In the genomic region with DNA sequence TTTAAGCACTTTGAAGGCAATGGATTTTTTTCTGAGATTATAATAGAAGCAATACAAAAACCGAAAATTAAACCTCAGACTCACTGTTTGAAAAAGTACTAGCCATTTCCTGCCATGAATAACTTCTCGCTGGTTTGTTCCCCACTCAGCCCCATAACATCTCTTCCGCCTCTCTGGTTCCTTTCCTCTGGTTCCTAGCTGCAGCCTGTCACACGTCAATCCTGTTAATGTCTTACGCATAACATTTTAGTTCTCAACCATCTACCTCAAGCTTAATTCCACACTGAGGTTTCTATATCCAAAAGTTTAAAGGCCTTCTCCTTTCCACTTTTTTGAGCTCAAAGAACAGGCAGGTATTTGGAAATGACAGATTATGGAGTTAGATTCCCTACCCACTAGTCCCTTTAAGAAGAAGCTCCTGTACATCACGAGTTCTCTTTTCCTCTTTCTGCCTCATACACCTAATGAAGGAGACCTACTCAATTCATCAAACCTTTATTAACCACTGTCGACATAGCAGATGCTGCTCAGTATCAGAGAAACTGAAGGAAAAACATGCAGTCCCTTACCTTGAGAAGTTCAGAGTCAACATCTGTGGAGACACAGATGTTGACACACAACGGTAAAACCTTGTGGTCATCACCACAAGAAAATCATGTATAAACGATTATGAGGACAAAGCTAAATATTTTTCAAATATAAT, we compare ENCODE assay signal across 9 cellular contexts.
DNase-seq lines count a peak whose midpoint lies in the region; ATAC-seq and TF ChIP-seq lines count a peak whose summit lies in the region.
"Had no signal": no experiment of that assay in that cellular context is flagged by ENCODE, and none has a peak within 500 bp of the region (broad histone marks: within the 10 kb centered on the region; RNA-seq: fewer than 3 reads in every experiment).

No MANE protein-coding gene starts in this region.

- DNase-seq in CD8-positive, alpha-beta memory T cell: peak; percentile 13 to 79 (median 66)
- DNase-seq in effector CD8-positive, alpha-beta T cell (lab: John Stamatoyannopoulos, UW): peak; percentile 5
- no peak for DNase-seq in DMS53 treated with DMSO at 0.1 percent for 48 hours (lab: John Stamatoyannopoulos, UW; ENCODE audit: unreplicated experiment)
- no peak for DNase-seq in smooth muscle cell (lab: John Stamatoyannopoulos, UW; ENCODE audit: unreplicated experiment)
- DNase-seq in endodermal cell: no peak
- no peak for DNase-seq in RWPE1 (ENCODE audit: low spot score)

- H3K27me3 ChIP-seq in CD8-positive, alpha-beta memory T cell (ENCODE audit: insufficient read depth, low read length, poor library complexity, severe bottlenecking): no peaks in the 10 kb centered on the region
- H3K27me3 ChIP-seq in smooth muscle cell (ENCODE audit: low read depth) (no peaks in the 10 kb centered on the region), endodermal cell (ENCODE audit: control insufficient read depth, insufficient read depth, low read length, poor library complexity, severe bottlenecking) (no peaks in the 10 kb centered on the region)

- POLR2A ChIA-PET in CD8-positive, alpha-beta memory T cell (lab: Charles Lee): interaction anchor here (0.6 to 2.0 kb wide), 7 partner anchors 22 to 249 kb away, joined by 3 to 17 read pairs (median 3); no protein-coding TSS in a partner anchor
- POLR2A ChIA-PET in RWPE1 (lab: Yijun Ruan, JAX; ENCODE audit: low non-redundant PET): no interaction called here

- H3K9me3 ChIP-seq in CD8-positive, alpha-beta memory T cell (ENCODE audit: low read length): no peaks in the 10 kb centered on the region
- H3K9me3 ChIP-seq in smooth muscle cell (replicated peaks; ENCODE audit: low read depth) (no peaks in the 10 kb centered on the region), endodermal cell (ENCODE audit: control insufficient read depth, low read length) (no peaks in the 10 kb centered on the region)

- TF ChIP-seq CTCF in smooth muscle cell (IDR thresholded peaks at IDR 0.05; ENCODE audit: borderline replicate concordance, insufficient read depth, poor library complexity, severe bottlenecking): no peak
- TF ChIP-seq CTCF in endodermal cell (conservative IDR thresholded peaks at IDR 0.05): no peak
- TF ChIP-seq CTCF in RWPE1 (conservative IDR thresholded peaks at IDR 0.05; ENCODE audit: low read depth): no peak

- peak overlapping the region; percentile 11 for H3K4me3 ChIP-seq in CD8-positive, alpha-beta memory T cell (ENCODE audit: low read length)
- H3K4me3 ChIP-seq in smooth muscle cell (no peak overlapping the region), endodermal cell (ENCODE audit: low read length) (no peak overlapping the region)
- H3K4me3 ChIP-seq: K562 had no signal

- no peaks in the 10 kb centered on the region for H3K79me2 ChIP-seq in smooth muscle cell (ENCODE audit: low read depth)

- H3K36me3 ChIP-seq in CD8-positive, alpha-beta memory T cell (ENCODE audit: insufficient read depth, low read length): no peaks in the 10 kb centered on the region
- H3K36me3 ChIP-seq in smooth muscle cell (ENCODE audit: low read depth) (no peaks in the 10 kb centered on the region), endodermal cell (ENCODE audit: control insufficient read depth, insufficient read depth, low read length) (no peaks in the 10 kb centered on the region)

- H3K9me3 Mint-ChIP-seq in CD8-positive, alpha-beta memory T cell: no peaks in the 10 kb centered on the region
- peaks cover 7% of the 10 kb centered on the region for H3K9me3 Mint-ChIP-seq in endodermal cell

- peaks cover 38% of the 10 kb centered on the region for H3K4me1 ChIP-seq in CD8-positive, alpha-beta memory T cell (ENCODE audit: insufficient read depth, low read length)
- H3K4me1 ChIP-seq in smooth muscle cell (ENCODE audit: low read depth) (no peaks in the 10 kb centered on the region), endodermal cell (ENCODE audit: control insufficient read depth, insufficient read depth, low read length) (no peaks in the 10 kb centered on the region)

- no peaks in the 10 kb centered on the region for H3F3A ChIP-seq in smooth muscle cell (ENCODE audit: low read depth)

- no peak overlapping the region for H3K4me2 ChIP-seq in smooth muscle cell

- H2AFZ ChIP-seq in smooth muscle cell (ENCODE audit: low read depth): no peak overlapping the region

- peaks cover 0 to 6% (median 2%) of the 10 kb centered on the region in 3 donors for H3K36me3 Mint-ChIP-seq in CD8-positive, alpha-beta memory T cell
- H3K36me3 Mint-ChIP-seq in endodermal cell (ENCODE audit: low read depth): no peaks in the 10 kb centered on the region

- no peaks in the 10 kb centered on the region for H3K27me3 Mint-ChIP-seq in CD8-positive, alpha-beta memory T cell
- H3K27me3 Mint-ChIP-seq in endodermal cell (ENCODE audit: insufficient read depth): no peaks in the 10 kb centered on the region

- peaks cover 57 to 67% (median 66%) of the 10 kb centered on the region in 3 donors for H3K4me1 Mint-ChIP-seq in CD8-positive, alpha-beta memory T cell
- H3K4me1 Mint-ChIP-seq in endodermal cell: peaks cover 2% of the 10 kb centered on the region

- WGBS in smooth muscle cell (ENCODE audit: low lambda C conversion rate): 89% methylated on average over 9 of the region's 9 CpGs
- 87 to 92% methylated on average over 9 of the region's 9 CpGs for WGBS in endodermal cell (ENCODE audit: insufficient coverage in 1 of 2, insufficient read length in 1 of 2), 2 experiments

- H4K20me1 ChIP-seq in smooth muscle cell (ENCODE audit: low read depth): no peaks in the 10 kb centered on the region

- H3K27ac Mint-ChIP-seq in CD8-positive, alpha-beta memory T cell: peak overlapping the region; percentile 83 to 99 (median 94)
- H3K27ac Mint-ChIP-seq in endodermal cell: no peak overlapping the region

- H3K9ac ChIP-seq in smooth muscle cell (ENCODE audit: low read depth) (no peak overlapping the region), endodermal cell (ENCODE audit: extremely low read depth, low read length, poor library complexity, severe bottlenecking) (no peak overlapping the region)

- peak overlapping the region; percentile 13 to 85 (median 62) for H3K4me3 Mint-ChIP-seq in CD8-positive, alpha-beta memory T cell
- H3K4me3 Mint-ChIP-seq in endodermal cell: no peak overlapping the region

- H3K27ac ChIP-seq in CD8-positive, alpha-beta memory T cell (ENCODE audit: low read depth, low read length): peak overlapping the region; percentile 43
- H3K27ac ChIP-seq in smooth muscle cell (ENCODE audit: low read depth) (no peak overlapping the region), endodermal cell (ENCODE audit: low read depth, low read length) (no peak overlapping the region), RWPE1 (no peak overlapping the region)

- CTCF ChIA-PET in CD8-positive, alpha-beta memory T cell (lab: Charles Lee): interaction anchor here (0.8 to 4.4 kb wide), 15 partner anchors 8 to 488 kb away, joined by 3 to 32 read pairs (median 3); no protein-coding TSS in a partner anchor
- CTCF ChIA-PET in RWPE1 (lab: Yijun Ruan, JAX): interaction anchor here (0.6 to 0.7 kb wide), 2 partner anchors 12 to 25 kb away, joined by 3 read pairs; no protein-coding TSS in a partner anchor

- ATAC-seq in GM21447 (IDR thresholded peaks at IDR 0.05; ENCODE audit: unreplicated experiment): peak; percentile 85
- peak; percentile 81 for ATAC-seq in HG03571 (IDR thresholded peaks at IDR 0.05; ENCODE audit: unreplicated experiment)

Comparison
In these comparisons a context has a peak if more than half of its experiments do, and no peak if none do; other contexts are left out.
1. DNase-seq: peak in CD8-positive, alpha-beta memory T cell (5 of 5) and effector CD8-positive, alpha-beta T cell (single experiment); none in DMS53 treated with DMSO at 0.1 percent for 48 hours (single experiment), smooth muscle cell (single experiment), endodermal cell (single experiment) and RWPE1 (single experiment).